ENCODE assay signal across 8 cellular contexts in the genomic region with DNA sequence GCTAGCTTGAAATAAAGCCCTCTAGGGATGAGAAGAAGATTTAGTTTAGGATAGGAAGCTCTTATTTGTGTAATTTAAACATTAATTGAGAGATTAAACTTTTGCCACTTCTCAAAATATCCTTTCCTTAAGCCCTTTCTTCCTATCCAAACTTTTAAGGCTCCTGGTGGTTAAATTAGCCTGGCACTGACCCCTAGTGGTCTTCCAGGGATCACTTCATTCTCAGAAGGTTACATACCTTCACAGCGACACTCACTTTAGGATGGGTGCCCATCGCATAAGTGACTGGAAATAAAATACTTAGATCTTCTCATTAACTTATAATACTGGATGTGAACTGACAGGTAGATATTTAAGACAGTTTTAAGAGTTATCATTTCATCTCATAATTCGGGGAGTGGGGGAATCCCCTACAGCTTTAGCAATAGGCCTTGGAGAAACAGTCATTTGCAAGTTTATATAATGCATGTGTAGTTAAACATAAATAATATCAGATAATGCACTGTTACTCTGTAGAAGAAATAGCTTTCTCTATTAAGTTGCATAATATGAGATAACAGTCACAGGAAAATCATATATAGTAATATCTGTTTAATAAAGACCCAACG. TPM values are rescaled to one million over a fixed set of nuclear protein-coding genes. Genes with fewer than 3 reads are reported as not detected.
A peak's percentile ranks its signal among the peaks of the same experiment; 100 is the strongest.
DNase-seq lines count a peak whose midpoint lies in the region; ATAC-seq and TF ChIP-seq lines count a peak whose summit lies in the region.

No MANE protein-coding gene starts in this region.

- ATAC-seq in GM19351 (IDR thresholded peaks at IDR 0.05; ENCODE audit: unreplicated experiment) (peak; percentile 74), HG03457 (IDR thresholded peaks at IDR 0.05; ENCODE audit: unreplicated experiment) (peak; percentile 67), GM18505 (IDR thresholded peaks at IDR 0.05; ENCODE audit: unreplicated experiment) (no peak)

- no peak for TF ChIP-seq POLR2A in GM18505 (IDR thresholded peaks at IDR 0.05; ENCODE audit: borderline replicate concordance, extremely low read depth, insufficient read depth, insufficient read length)

- peaks cover 20% of the 10 kb centered on the region for H3K4me1 Mint-ChIP-seq in mesothelial cell of epicardium

- H3K4me3 Mint-ChIP-seq in mesothelial cell of epicardium: no peak overlapping the region

- H3K9me3 Mint-ChIP-seq in mesothelial cell of epicardium: no peaks in the 10 kb centered on the region

- peaks cover 84% of the 10 kb centered on the region for H3K27me3 Mint-ChIP-seq in mesothelial cell of epicardium (ENCODE audit: low read depth)

- no peak overlapping the region for H3K27ac Mint-ChIP-seq in mesothelial cell of epicardium

- H3K36me3 Mint-ChIP-seq in mesothelial cell of epicardium: peaks cover 2% of the 10 kb centered on the region

- TF ChIP-seq CTCF in mesothelial cell of epicardium (IDR thresholded peaks at IDR 0.05; ENCODE audit: unreplicated experiment): peak; percentile 61

- peak; percentile 29 for DNase-seq in DMS53 treated with DMSO at 0.1 percent for 48 hours (lab: John Stamatoyannopoulos, UW; ENCODE audit: unreplicated experiment)
- peak; percentile 19 to 50 for DNase-seq in NOMO-1 (lab: John Stamatoyannopoulos, UW; ENCODE audit: unreplicated experiment in 2 of 2)
- peak; percentile 72 for DNase-seq in cerebellar cortex (ENCODE audit: low spot score)
- no peak for DNase-seq in mesothelial cell of epicardium (ENCODE audit: low spot score in 2 of 2, unreplicated experiment in 2 of 2)
- no peak for DNase-seq in iPS-NIHi7 (ENCODE audit: extremely low spot score)

RNA-seq across cellular contexts. Expression of gene LHX9, which starts 7.4 kb away (rescaled TPM):
- 5.8 to 6.8 TPM (median 6.2 TPM) in 3 replicates for total RNA-seq in mesothelial cell of epicardium

RNA-seq across cellular contexts. Expression of gene C1orf53, which starts 22.2 kb away (rescaled TPM):
- 3.8 to 4.6 TPM (median 4.3 TPM) in 3 replicates for total RNA-seq in mesothelial cell of epicardium

Comparison
In these comparisons a context has a peak if more than half of its experiments do, and no peak if none do; other contexts are left out.
1. DNase-seq: peak in DMS53 treated with DMSO at 0.1 percent for 48 hours (single experiment), NOMO-1 (2 of 2) and cerebellar cortex (single experiment); none in mesothelial cell of epicardium (0 of 2) and iPS-NIHi7 (single experiment).